ENCODE assay signal across 1 cellular context in genomic region chr2:1502891-1503304, GRCh38.
TF ChIP-seq lines count a peak whose summit lies in the region.

No MANE protein-coding gene starts in this region.

TF ChIP-seq in H1, 55 proteins besides CTCF, POLR2A, EP300 and RAD21:
- no peak for TF ChIP-seq TAF7 (optimal IDR thresholded peaks at IDR 0.05; ENCODE audit: borderline replicate concordance, low read depth, low read length)
- no peak for TF ChIP-seq ASH2L (IDR thresholded peaks at IDR 0.05; ENCODE audit: low read length)
- no peak for TF ChIP-seq POLR2AphosphoS5 (IDR thresholded peaks at IDR 0.05; ENCODE audit: low read depth, low read length)
- TF ChIP-seq SUZ12 (IDR thresholded peaks at IDR 0.05; ENCODE audit: low read length): no peak
- no peak for TF ChIP-seq SIRT6 (IDR thresholded peaks at IDR 0.05; ENCODE audit: low read length)
- no peak for TF ChIP-seq TAF1 (IDR thresholded peaks at IDR 0.05; ENCODE audit: low read depth, low read length)
- TF ChIP-seq CHD1 (IDR thresholded peaks at IDR 0.05; ENCODE audit: low read depth, low read length): no peak
- no peak for TF ChIP-seq ATF3 (IDR thresholded peaks at IDR 0.05; ENCODE audit: insufficient read depth, low read depth, low read length)
- TF ChIP-seq EZH2 (IDR thresholded peaks at IDR 0.05; ENCODE audit: low read depth, low read length, severe bottlenecking): no peak
- TF ChIP-seq POU5F1 (IDR thresholded peaks at IDR 0.05; ENCODE audit: low read depth, low read length): no peak
- no peak for TF ChIP-seq BRCA1 (IDR thresholded peaks at IDR 0.05; ENCODE audit: low read depth, low read length)
- no peak for TF ChIP-seq TEAD4 (IDR thresholded peaks at IDR 0.05; ENCODE audit: low read depth, low read length)
